Comparison of ENCODE assay signal across 8 cellular contexts in the genomic region with DNA sequence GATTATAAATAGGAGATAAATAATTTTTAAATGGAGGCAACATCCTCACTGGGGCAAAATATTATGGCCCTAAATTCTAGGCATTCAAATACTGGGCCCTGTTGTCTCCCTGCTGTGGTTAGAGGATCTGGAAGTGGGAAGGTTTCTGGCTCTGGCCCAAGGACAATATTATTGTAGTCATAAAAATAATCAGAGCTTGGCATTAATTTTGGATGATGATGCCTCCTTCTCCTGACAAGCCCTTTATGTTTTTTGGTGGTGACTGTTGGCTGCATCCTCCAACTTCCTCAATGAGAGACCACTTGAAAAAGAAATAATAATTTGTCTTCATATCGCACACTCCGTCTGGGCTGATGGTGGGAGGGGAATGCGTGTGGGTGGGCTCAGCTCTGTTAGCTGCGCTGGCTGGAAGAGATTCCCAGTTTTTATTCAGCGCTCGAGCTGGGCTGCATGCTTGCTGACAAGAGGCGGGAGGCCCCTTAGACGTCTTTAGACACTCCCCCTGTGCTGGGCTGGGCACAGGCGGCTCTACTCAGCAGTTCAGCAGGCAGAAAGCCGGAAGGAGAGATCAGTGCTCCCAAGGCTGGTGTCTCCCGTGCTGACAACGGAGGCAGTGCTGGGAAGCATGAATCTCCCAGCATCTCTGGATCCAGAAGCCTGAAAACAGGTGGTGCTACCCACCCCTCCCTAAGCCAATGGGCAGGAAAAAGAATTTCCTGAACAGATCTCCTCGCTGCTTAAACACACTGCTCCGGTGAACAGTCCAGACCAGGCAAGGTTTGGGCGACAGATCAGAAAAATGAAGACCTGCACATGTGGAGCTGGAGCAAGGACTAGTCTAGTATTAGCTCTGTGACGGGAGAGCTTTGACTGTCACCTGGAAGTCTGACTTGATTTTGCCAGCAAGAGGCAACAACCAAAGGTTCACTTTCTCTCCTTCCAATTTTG.
A peak's percentile ranks its signal among the peaks of the same experiment; 100 is the strongest.
DNase-seq lines count a peak whose midpoint lies in the region; ATAC-seq and TF ChIP-seq lines count a peak whose summit lies in the region.

No MANE protein-coding gene starts in this region.

- CTCF ChIA-PET in RWPE1 (lab: Yijun Ruan, JAX) = interaction anchor here (0.7 to 2.5 kb wide), 3 partner anchors 14 to 52 kb away, joined by 3 to 10 read pairs (median 5); no protein-coding TSS in a partner anchor

- H3K27ac ChIP-seq in RWPE1 (peak overlapping the region; percentile 90), psoas muscle (no peak overlapping the region)

- H3K9me3 ChIP-seq in psoas muscle = no peaks in the 10 kb centered on the region

- TF ChIP-seq CTCF in RWPE1 (conservative IDR thresholded peaks at IDR 0.05; ENCODE audit: low read depth) (no peak), psoas muscle (IDR thresholded peaks at IDR 0.05) (no peak)

- H3K36me3 ChIP-seq in H7 (replicated peaks; ENCODE audit: control insufficient read depth, insufficient read depth, low read length) (no peaks in the 10 kb centered on the region), psoas muscle (ENCODE audit: insufficient read depth in 1 of 2, low read depth in 1 of 2) (no peaks in the 10 kb centered on the region)

- DNase-seq in H7 (peak; percentile 62), RWPE1 (ENCODE audit: low spot score) (peak; percentile 67), glomerular visceral epithelial cell (ENCODE audit: extremely low spot score) (peak; percentile 58), psoas muscle (no peak), HPDE6-E6E7 (ENCODE audit: extremely low spot score) (no peak), OCI-M1 (lab: John Stamatoyannopoulos, UW) (no peak)

- WGBS in psoas muscle, 3 donors = 10 to 23% (median 14%) methylated on average over 16 of the region's 16 CpGs

- no peaks in the 10 kb centered on the region for H3K4me1 ChIP-seq in psoas muscle

- intact Hi-C loops in psoas muscle (cut with DNase I) = no loop called here

- POLR2A ChIA-PET in RWPE1 (lab: Yijun Ruan, JAX; ENCODE audit: low non-redundant PET) = interaction anchor here (0.7 kb wide), 2 partner anchors 11 to 16 kb away, joined by 3 to 6 read pairs; no protein-coding TSS in a partner anchor

- H3K27me3 ChIP-seq in H7 (ENCODE audit: control insufficient read depth, insufficient read depth, low read length) (no peaks in the 10 kb centered on the region; the same call in 1 of the 2 replicates), psoas muscle (ENCODE audit: insufficient read depth in 3 of 3, low read length in 2 of 3) (peaks cover 0 to 40% (median 4%) of the 10 kb centered on the region in 3 donors)

- H3K4me3 ChIP-seq in H7 (ENCODE audit: insufficient read depth, low read depth, low read length) = no peak overlapping the region
- peak overlapping the region; percentile 7 for H3K4me3 ChIP-seq in psoas muscle

- peak in 1 of 4 donors; percentile 36 for ATAC-seq in psoas muscle
- no peak for ATAC-seq in HG02763 (IDR thresholded peaks at IDR 0.05; ENCODE audit: unreplicated experiment)
- no peak for ATAC-seq in HG02840 (IDR thresholded peaks at IDR 0.05; ENCODE audit: low FRiP score, unreplicated experiment)

Comparison
In these comparisons a context has a peak if more than half of its experiments do, and no peak if none do; other contexts are left out.
1. DNase-seq: peak in H7 (single experiment), RWPE1 (single experiment) and glomerular visceral epithelial cell (single experiment); none in psoas muscle (0 of 2), HPDE6-E6E7 (single experiment) and OCI-M1 (single experiment).